In genomic region chrX:129637217-129638109, GRCh38 we compare ENCODE assay signal across 8 cellular contexts. TPM values are rescaled to one million over a fixed set of nuclear protein-coding genes. Genes with fewer than 3 reads are reported as not detected.
DNase-seq lines count a peak whose midpoint lies in the region; ATAC-seq and TF ChIP-seq lines count a peak whose summit lies in the region.
"Had no signal": no experiment of that assay in that cellular context is flagged by ENCODE, and none has a peak within 500 bp of the region (broad histone marks: within the 10 kb centered on the region; RNA-seq: fewer than 3 reads in every experiment).

No MANE protein-coding gene starts in this region.

- peaks cover 0 to 7% of the 10 kb centered on the region in 2 donors for H3K27me3 ChIP-seq in mucosa of rectum (ENCODE audit: control insufficient read depth in 2 of 2, insufficient read depth in 2 of 2, low read length in 2 of 2)

- H3K27ac Mint-ChIP-seq in endothelial cell (ENCODE audit: unreplicated experiment): no peak overlapping the region

- no peaks in the 10 kb centered on the region for H3K9me3 Mint-ChIP-seq in endothelial cell (ENCODE audit: unreplicated experiment)

- H3K9me3 ChIP-seq in mucosa of rectum (ENCODE audit: control insufficient read depth in 2 of 2, low read length in 2 of 2): no peaks in the 10 kb centered on the region

- no peak overlapping the region for H3K4me3 ChIP-seq in mucosa of rectum (ENCODE audit: low read length in 2 of 2)

- H3K4me1 ChIP-seq in mucosa of rectum (ENCODE audit: control insufficient read depth in 2 of 2, insufficient read depth in 2 of 2, low read length in 2 of 2): peaks cover 6 to 12% of the 10 kb centered on the region in 2 donors

- peak; percentile 26 for DNase-seq in NCI-H526 treated with DMSO at 0.1 percent for 48 hours (lab: John Stamatoyannopoulos, UW)
- peak; percentile 36 to 64 for DNase-seq in activated CD8-positive, alpha-beta memory T cell treated with anti-CD3 and anti-CD28 coated beads for 4 hours (ENCODE audit: low read depth in 2 of 2)
- peak; percentile 68 for DNase-seq in endothelial cell (ENCODE audit: low spot score)
- peak; percentile 41 to 49 for DNase-seq in stimulated activated CD8-positive, alpha-beta memory T cell treated with anti-CD3 and anti-CD28 coated beads, Interleukin-4, amount 100 ng/mL, for 4 hours (ENCODE audit: low read depth in 2 of 2, low spot score in 1 of 2)

- ATAC-seq in HG02852 (IDR thresholded peaks at IDR 0.05; ENCODE audit: unreplicated experiment): peak; percentile 85

- no peaks in the 10 kb centered on the region for H3K36me3 ChIP-seq in mucosa of rectum (ENCODE audit: control insufficient read depth in 2 of 2, insufficient read depth in 2 of 2, low read length in 2 of 2)

- H3K27ac ChIP-seq in mucosa of rectum (ENCODE audit: low read depth in 2 of 2, low read length in 2 of 2): peak overlapping the region; percentile 59 to 63

- TF ChIP-seq CTCF in GM12874 (IDR thresholded peaks at IDR 0.05; ENCODE audit: insufficient read depth, low read depth, low read length) (peak; percentile 78), endothelial cell (IDR thresholded peaks at IDR 0.05; ENCODE audit: unreplicated experiment) (peak; percentile 88)

- no peak overlapping the region for H3K4me3 Mint-ChIP-seq in endothelial cell (ENCODE audit: unreplicated experiment)

- H3K4me1 Mint-ChIP-seq in endothelial cell (ENCODE audit: unreplicated experiment): peaks cover 13% of the 10 kb centered on the region

- H3K27me3 Mint-ChIP-seq in endothelial cell (ENCODE audit: unreplicated experiment): peaks cover 6% of the 10 kb centered on the region

- peaks cover 3% of the 10 kb centered on the region for H3K36me3 Mint-ChIP-seq in endothelial cell (ENCODE audit: low read depth, unreplicated experiment)

- H3K9ac ChIP-seq in mucosa of rectum (ENCODE audit: low read depth in 1 of 2, low read length in 2 of 2): no peak overlapping the region

RNA-seq across cellular contexts. Expression of gene APLN, which starts 17.3 kb away (rescaled TPM):
- total RNA-seq in endothelial cell (ENCODE audit: unreplicated experiment): 3.5 TPM
- total RNA-seq: mononuclear cell had no signal
